Comparison of ENCODE assay signal across 23 cellular contexts in genomic region chr6:161956082-161956481, GRCh38.
"Had no signal": no experiment of that assay in that cellular context is flagged by ENCODE, and none has a peak within 500 bp of the region (broad histone marks: within the 10 kb centered on the region; RNA-seq: fewer than 3 reads in every experiment).

No MANE protein-coding gene starts in this region.

- H3K9me3 ChIP-seq: esophagus muscularis mucosa, gastroesophageal sphincter, heart left ventricle, lower lobe of right lung, mucosa of descending colon had no signal

- H3K4me3 Mint-ChIP-seq: mesothelial cell of epicardium had no signal

- H3K4me2 ChIP-seq: hepatocyte had no signal

- H3K4me3 ChIP-seq: coronary artery, dorsolateral prefrontal cortex, esophagus muscularis mucosa, gastroesophageal sphincter, heart left ventricle, hepatocyte, left lung, lower lobe of right lung, mucosa of descending colon had no signal

- H3K36me3 Mint-ChIP-seq: mesothelial cell of epicardium had no signal

- H2AFZ ChIP-seq: hepatocyte had no signal

- H3K27ac Mint-ChIP-seq: mesothelial cell of epicardium had no signal

- DNase-seq: dermis blood vessel endothelial cell; dorsolateral prefrontal cortex; effector CD4-positive, alpha-beta T cell; effector memory CD4-positive, alpha-beta T cell; foreskin keratinocyte; heart left ventricle; hypothalamus; left cardiac atrium; left lung; left ventricle myocardium superior; lower lobe of right lung; mesenchymal stem cell; mucosa of descending colon had no signal

- H3K36me3 ChIP-seq: esophagus muscularis mucosa, gastroesophageal sphincter, heart left ventricle, left lung, lower lobe of right lung had no signal

- H3K27me3 ChIP-seq: dorsolateral prefrontal cortex, esophagus muscularis mucosa, foreskin keratinocyte, gastroesophageal sphincter, heart left ventricle, hepatocyte, left lung had no signal

- H3K27ac ChIP-seq: coronary artery, dorsolateral prefrontal cortex, esophagus muscularis mucosa, foreskin keratinocyte, gastroesophageal sphincter, hepatocyte, left lung, lower lobe of right lung had no signal

- H3K9me3 Mint-ChIP-seq: mesothelial cell of epicardium had no signal

- ATAC-seq: foreskin keratinocyte, gastroesophageal sphincter, heart left ventricle, left cardiac atrium, left lung, left ventricle myocardium superior, lower lobe of right lung, mucosa of descending colon had no signal

- H3K4me1 ChIP-seq: foreskin keratinocyte, left lung, lower lobe of right lung had no signal

- FAIRE-seq: colon, endothelial cell of umbilical vein, frontal cortex, islet of Langerhans, keratinocyte had no signal

- H3K79me2 ChIP-seq: hepatocyte had no signal
